In genomic region chr7:103605640-103606039, GRCh38 we compare ENCODE assay signal across 17 cellular contexts.
"Had no signal": no experiment of that assay in that cellular context is flagged by ENCODE, and none has a peak within 500 bp of the region (broad histone marks: within the 10 kb centered on the region; RNA-seq: fewer than 3 reads in every experiment).

No MANE protein-coding gene starts in this region.

- H3K4me1 Mint-ChIP-seq: naive thymus-derived CD4-positive, alpha-beta T cell; stimulated activated naive B cell treated with anti-CD40 and anti-IgM and Interleukin-4, amounts not matched to agents 10 μg/mL and 1 μg/mL and 100 μg/mL, for 72 hours; stimulated activated naive CD8-positive, alpha-beta T cell treated with anti-CD3 and anti-CD28 coated beads, Interleukin-15, amount 100 ng/mL, for 72 hours had no signal

- H3K27me3 ChIP-seq: testis, tibial nerve, upper lobe of right lung, vagina had no signal

- H3K36me3 Mint-ChIP-seq: naive thymus-derived CD4-positive, alpha-beta T cell; stimulated activated naive B cell treated with anti-CD40 and anti-IgM and Interleukin-4, amounts not matched to agents 10 μg/mL and 1 μg/mL and 100 μg/mL, for 72 hours had no signal

- H3K36me3 ChIP-seq: heart right ventricle, sigmoid colon, upper lobe of right lung, vagina had no signal

- H3K4me3 Mint-ChIP-seq: naive thymus-derived CD4-positive, alpha-beta T cell; stimulated activated naive B cell treated with anti-CD40 and anti-IgM and Interleukin-4, amounts not matched to agents 10 μg/mL and 1 μg/mL and 100 μg/mL, for 72 hours; stimulated activated naive CD8-positive, alpha-beta T cell treated with anti-CD3 and anti-CD28 coated beads, Interleukin-15, amount 100 ng/mL, for 72 hours had no signal

- H3K9me3 ChIP-seq: heart right ventricle, sigmoid colon, testis, tibial nerve, upper lobe of right lung, vagina had no signal

- DNase-seq: effector memory CD4-positive, alpha-beta T cell; heart right ventricle; hypothalamus; kidney glomerular epithelial cell; mammary epithelial cell; naive thymus-derived CD4-positive, alpha-beta T cell; posterior cingulate gyrus; sigmoid colon; stimulated activated CD4-positive, alpha-beta T cell treated with anti-CD3 and anti-CD28 coated beads, Interleukin-2, amount 100 ng/mL, for 24 hours; stimulated activated CD4-positive, alpha-beta T cell treated with anti-CD3 and anti-CD28 coated beads, Interleukin-4, amount 100 ng/mL, for 4 hours; stimulated activated naive B cell treated with anti-CD40 and anti-IgM and Interleukin-4, amounts not matched to agents 10 μg/mL and 1 μg/mL and 100 μg/mL, for 72 hours; stimulated activated naive CD8-positive, alpha-beta T cell treated with anti-CD3 and anti-CD28 coated beads, Interleukin-15, amount 100 ng/mL, for 72 hours; testis; upper lobe of right lung had no signal

- H3K27ac Mint-ChIP-seq: naive thymus-derived CD4-positive, alpha-beta T cell; stimulated activated naive B cell treated with anti-CD40 and anti-IgM and Interleukin-4, amounts not matched to agents 10 μg/mL and 1 μg/mL and 100 μg/mL, for 72 hours; stimulated activated naive CD8-positive, alpha-beta T cell treated with anti-CD3 and anti-CD28 coated beads, Interleukin-15, amount 100 ng/mL, for 72 hours had no signal

- H3K4me3 ChIP-seq: heart right ventricle, sigmoid colon, skin epidermis, testis, tibial nerve, upper lobe of right lung, vagina had no signal

- H3K9me3 Mint-ChIP-seq: stimulated activated naive CD8-positive, alpha-beta T cell treated with anti-CD3 and anti-CD28 coated beads, Interleukin-15, amount 100 ng/mL, for 72 hours had no signal
